In genomic region chr1:37420461-37420860, GRCh38 we compare ENCODE assay signal across 22 cellular contexts.
"Had no signal": no experiment of that assay in that cellular context is flagged by ENCODE, and none has a peak within 500 bp of the region (broad histone marks: within the 10 kb centered on the region; RNA-seq: fewer than 3 reads in every experiment).

No MANE protein-coding gene starts in this region.

- H3K27me3 ChIP-seq: neural progenitor cell, right atrium auricular region, transverse colon, vagina had no signal

- H3K9me3 ChIP-seq: right atrium auricular region, suprapubic skin, transverse colon, vagina had no signal

- H3K4me3 ChIP-seq: coronary artery, lung, neural progenitor cell, right atrium auricular region, smooth muscle cell, suprapubic skin, transverse colon, vagina had no signal

- H3K36me3 ChIP-seq: neural progenitor cell, right atrium auricular region, suprapubic skin, transverse colon, vagina had no signal

- H3K4me1 ChIP-seq: neural progenitor cell, parathyroid adenoma, right atrium auricular region, suprapubic skin, transverse colon, vagina had no signal

- H3K27ac ChIP-seq: coronary artery, neural progenitor cell, parathyroid adenoma, right atrium auricular region, suprapubic skin, transverse colon, vagina had no signal

- ATAC-seq: naive thymus-derived CD4-positive, alpha-beta T cell; sciatic nerve; stimulated activated naive CD8-positive, alpha-beta T cell treated with anti-CD3 and anti-CD28 coated beads, Interleukin-15, amount 100 ng/mL, for 72 hours had no signal

- DNase-seq: dermis blood vessel endothelial cell; effector memory CD4-positive, alpha-beta T cell; hypothalamus; mesenchymal stem cell; midbrain; naive thymus-derived CD4-positive, alpha-beta T cell; stimulated activated CD4-positive, alpha-beta T cell treated with anti-CD3 and anti-CD28 coated beads, Interleukin-12 subunit alpha, Interleukin-12 subunit beta, amount 100 ng/mL, for 4 hours; stimulated activated CD4-positive, alpha-beta T cell treated with anti-CD3 and anti-CD28 coated beads, Interleukin-1b, Interleukin-23, amount 100 ng/mL, for 48 hours; stimulated activated CD4-positive, alpha-beta T cell treated with anti-CD3 and anti-CD28 coated beads, Interleukin-4, amount 100 ng/mL, for 1 hour; stimulated activated CD8-positive, alpha-beta memory T cell treated with anti-CD3 and anti-CD28 coated beads, Interleukin-4, amount 100 ng/mL, for 48 hours; stimulated activated naive CD4-positive, alpha-beta T cell; stimulated activated naive CD8-positive, alpha-beta T cell treated with anti-CD3 and anti-CD28 coated beads, Interleukin-15, amount 100 ng/mL, for 72 hours; transverse colon had no signal
